12 cellular contexts compared by ENCODE assay signal in genomic region chr1:19156676-19157075, GRCh38. TPM values are rescaled to one million over a fixed set of nuclear protein-coding genes. Genes with fewer than 3 reads are reported as not detected.
DNase-seq lines count a peak whose midpoint lies in the region; ATAC-seq and TF ChIP-seq lines count a peak whose summit lies in the region.
"Had no signal": no experiment of that assay in that cellular context is flagged by ENCODE, and none has a peak within 500 bp of the region (broad histone marks: within the 10 kb centered on the region; RNA-seq: fewer than 3 reads in every experiment).

No MANE protein-coding gene starts in this region.

- no peak for ATAC-seq in HG03196 (IDR thresholded peaks at IDR 0.05; ENCODE audit: unreplicated experiment)
- ATAC-seq in HG02623 (IDR thresholded peaks at IDR 0.05; ENCODE audit: unreplicated experiment), result no peak
- ATAC-seq in GM19463 (IDR thresholded peaks at IDR 0.05; ENCODE audit: unreplicated experiment), result no peak
- ATAC-seq: foreskin keratinocyte, WTC11 had no signal

- H3K4me3 ChIP-seq in SK-N-MC (no peak overlapping the region), epithelial cell of esophagus (ENCODE audit: low read length) (no peak overlapping the region), brain microvascular endothelial cell (ENCODE audit: low read depth, low read length) (no peak overlapping the region)

- H3K9me3 ChIP-seq in SK-N-MC (ENCODE audit: low read depth, low read length), result no peaks in the 10 kb centered on the region

- H3K27ac ChIP-seq in SK-N-MC (0 out of 2 replicates have a peak overlapping the region, but pooled peaks have one; percentile 20), brain microvascular endothelial cell (no peak overlapping the region)
- H3K27ac ChIP-seq: foreskin keratinocyte had no signal

- H3K36me3 ChIP-seq in SK-N-MC (ENCODE audit: insufficient read depth, low read length) (peaks cover 100% of the 10 kb centered on the region), brain microvascular endothelial cell (replicated peaks) (peaks cover 91% of the 10 kb centered on the region)

- TF ChIP-seq CTCF in epithelial cell of esophagus (IDR thresholded peaks at IDR 0.05; ENCODE audit: insufficient read depth, low read depth, low read length, missing control alignments) (no peak), brain microvascular endothelial cell (IDR thresholded peaks at IDR 0.05; ENCODE audit: low read depth, low read length, missing control alignments) (no peak)

- H3K9ac ChIP-seq in SK-N-MC (ENCODE audit: insufficient read length), result no peak overlapping the region

- in situ Hi-C loops in brain microvascular endothelial cell (cut with HindIII; ENCODE audit: low pct_ligation_motif_present, low sequenced_read_pairs), result no loop called here

- no peaks in the 10 kb centered on the region for H3K27me3 ChIP-seq in brain microvascular endothelial cell (replicated peaks)
- H3K27me3 ChIP-seq: foreskin keratinocyte had no signal

- DNase-seq in Daoy (ENCODE audit: low read depth) (peak; percentile 77), SK-N-MC (ENCODE audit: low read depth, low spot score) (no peak), epithelial cell of esophagus (ENCODE audit: low read depth) (peak; percentile 52), midbrain (lab: John Stamatoyannopoulos, UW) (peak; percentile 38), brain microvascular endothelial cell (no peak)
- DNase-seq: CD4-positive, alpha-beta memory T cell; foreskin keratinocyte; Karpas-422 had no signal

RNA-seq across cellular contexts. Expression of gene UBR4, which starts 53.4 kb away (rescaled TPM):
- total RNA-seq in Daoy (2014; rRNA removed; shearing (Covaris generic)), result 45.5 and 49.0 TPM in 2 replicates

Comparison
In these comparisons a context has a peak if more than half of its experiments do, and no peak if none do; other contexts are left out.
1. DNase-seq: peak in Daoy (single experiment), epithelial cell of esophagus (single experiment) and midbrain (single experiment); none in SK-N-MC (single experiment) and brain microvascular endothelial cell (single experiment).